ENCODE assay signal across 8 cellular contexts in the genomic region with DNA sequence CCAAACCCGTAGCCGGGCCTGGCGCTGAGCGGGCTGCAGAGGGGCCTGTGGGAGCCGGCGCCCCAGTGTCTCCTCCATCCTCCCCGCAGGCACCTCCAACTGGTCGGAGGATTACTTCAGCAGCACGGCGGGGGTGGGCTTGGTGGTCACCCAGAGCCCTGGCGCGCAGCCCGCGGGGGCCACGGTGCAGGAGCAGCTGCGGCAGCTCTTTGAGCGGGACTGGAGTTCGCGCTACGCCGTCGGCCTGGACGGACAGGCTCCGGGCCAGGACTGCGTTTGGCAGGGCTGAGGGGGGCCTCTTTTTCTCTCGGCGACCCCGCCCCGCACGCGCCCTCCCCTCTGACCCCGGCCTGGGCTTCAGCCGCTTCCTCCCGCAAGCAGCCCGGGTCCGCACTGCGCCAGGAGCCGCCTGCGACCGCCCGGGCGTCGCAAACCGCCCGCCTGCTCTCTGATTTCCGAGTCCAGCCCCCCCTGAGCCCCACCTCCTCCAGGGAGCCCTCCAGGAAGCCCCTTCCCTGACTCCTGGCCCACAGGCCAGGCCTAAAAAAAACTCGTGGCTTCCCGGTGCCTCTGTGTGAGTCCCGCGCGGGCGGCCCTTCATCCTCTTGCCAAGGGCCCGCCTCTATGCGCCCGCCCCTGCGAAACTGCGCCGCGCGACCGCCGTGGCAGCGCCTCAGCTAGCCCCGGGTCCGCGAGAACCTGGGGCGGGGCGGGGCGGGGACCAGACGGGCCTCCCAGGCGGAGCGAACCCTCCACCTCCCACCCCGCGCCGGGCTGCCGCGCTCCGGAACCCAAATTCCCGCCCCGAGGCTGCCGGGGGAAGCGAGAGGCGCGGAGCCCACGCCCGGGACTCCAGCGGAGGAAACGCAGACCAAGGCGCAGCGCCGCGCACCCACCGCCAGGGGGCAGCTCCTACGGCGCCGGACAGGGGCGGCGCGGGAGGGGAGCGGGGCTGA. TPM values are rescaled to one million over a fixed set of nuclear protein-coding genes. Genes with fewer than 3 reads are reported as not detected.
DNase-seq lines count a peak whose midpoint lies in the region; ATAC-seq and TF ChIP-seq lines count a peak whose summit lies in the region.

No MANE protein-coding gene starts in this region.

- ATAC-seq in GM19372 (IDR thresholded peaks at IDR 0.05; ENCODE audit: low read depth, unreplicated experiment) (peak; percentile 62), aorta (ENCODE audit: low FRiP score) (peak; percentile 91)

- H3K9me3 ChIP-seq in aorta (ENCODE audit: control insufficient read depth, low read length): no peaks in the 10 kb centered on the region

- no peak overlapping the region for H3K27ac ChIP-seq in aorta (ENCODE audit: low read depth in 1 of 2, low read length in 2 of 2)

- TF ChIP-seq CTCF in AG09309 (IDR thresholded peaks at IDR 0.05; ENCODE audit: control insufficient read depth, insufficient read depth, low read depth, low read length, missing control alignments): peak; percentile 67

- H3K4me3 ChIP-seq in AG09309 (ENCODE audit: control insufficient read depth, low read depth, low read length): peak overlapping the region; percentile 37
- H3K4me3 ChIP-seq in aorta (ENCODE audit: low read length in 2 of 2): peak overlapping the region; percentile 42 to 48

- no peaks in the 10 kb centered on the region for H3K36me3 ChIP-seq in aorta (ENCODE audit: control insufficient read depth in 1 of 2, insufficient read depth in 2 of 2, low read length in 1 of 2)

- DNase-seq in AG09309 (ENCODE audit: low read depth): peak; percentile 8
- DNase-seq in NCI-H1048 (lab: John Stamatoyannopoulos, UW): peak; percentile 55
- DNase-seq in T-helper 2 cell: peak; percentile 63 to 83 (median 69)
- peak in 42 of 56 donors; percentile 8 to 86 (median 55) for DNase-seq in amygdala (lab: John Stamatoyannopoulos, UW)
- peak; percentile 96 for DNase-seq in hepatic stellate cell (ENCODE audit: low spot score)
- peak; percentile 90 for DNase-seq in retina
- DNase-seq in aorta: peak; percentile 93 to 98

- intact Hi-C loops in aorta (cut with DNase I): loop anchor here (10.0 kb wide), 1 partner anchor 112 kb away; no protein-coding TSS in a partner anchor

- 5% methylated on average over 55 to 100 of the region's 100 CpGs for WGBS in aorta, 2 donors

- H3K27me3 ChIP-seq in aorta (ENCODE audit: control insufficient read depth in 1 of 2, insufficient read depth in 2 of 2, low read length in 1 of 2): no peaks in the 10 kb centered on the region

- no peaks in the 10 kb centered on the region for H3K4me1 ChIP-seq in aorta (ENCODE audit: control insufficient read depth in 1 of 2, insufficient read depth in 2 of 2, low read length in 2 of 2)

RNA-seq across cellular contexts. Expression of a gene that starts 8.3 kb away (rescaled TPM):
- 1 to 10 TPM in 1 of 2 donors, under 1 TPM in 1; 0.62 to 1.7 TPM for total RNA-seq in aorta
- under 1 TPM in 1 of 2 donors, not detected in 1; 0.38 TPM for polyA plus RNA-seq in aorta

RNA-seq across cellular contexts. Expression of a gene that starts 45.2 kb away (rescaled TPM):
- total RNA-seq in aorta: 10 to 100 TPM; 25.5 to 61.3 TPM
- polyA plus RNA-seq in aorta: 10 to 100 TPM in 1 of 2 donors, 1 to 10 TPM in 1; 4.6 to 10.6 TPM

RNA-seq across cellular contexts. Expression of a gene that starts 52.6 kb away (rescaled TPM):
- 1 to 10 TPM; 2.6 to 5.1 TPM for total RNA-seq in aorta
- polyA plus RNA-seq in aorta: 10 to 100 TPM in 1 of 2 donors, 1 to 10 TPM in 1; 1.8 to 10.2 TPM

Comparison
In these comparisons a context has a peak if more than half of its experiments do, and no peak if none do; other contexts are left out.
1. DNase-seq: peak in every context shown above with its lines; median percentile 96 in hepatic stellate cell; 96 in aorta; 90 in retina; 69 in T-helper 2 cell; 55 in NCI-H1048; 55 in amygdala; 8 in AG09309.